Comparison of ENCODE assay signal across 8 cellular contexts in the genomic region with DNA sequence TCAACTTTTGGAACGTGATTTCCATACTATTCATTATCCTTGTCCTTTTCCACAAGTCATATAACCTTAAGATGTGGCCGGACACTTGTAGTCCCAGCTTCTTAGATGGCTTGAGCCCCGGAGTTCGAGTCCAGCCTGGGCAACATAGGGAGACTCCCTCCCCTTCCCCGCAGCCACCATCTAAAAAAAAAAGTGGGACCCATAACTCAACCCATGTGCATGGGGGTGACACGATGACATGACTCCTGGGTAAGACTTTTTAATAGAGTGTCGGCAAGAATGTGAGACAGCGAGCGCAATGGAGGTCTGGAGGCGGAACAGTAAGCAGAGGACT. TPM values are rescaled to one million over a fixed set of nuclear protein-coding genes. Genes with fewer than 3 reads are reported as not detected.
DNase-seq lines count a peak whose midpoint lies in the region; ATAC-seq and TF ChIP-seq lines count a peak whose summit lies in the region.

No MANE protein-coding gene starts in this region.

- H3K4me1 ChIP-seq in psoas muscle, result peaks cover 10% of the 10 kb centered on the region

- TF ChIP-seq CTCF in VCaP (conservative IDR thresholded peaks at IDR 0.05) (no peak), psoas muscle (IDR thresholded peaks at IDR 0.05) (no peak)

- H3K36me3 Mint-ChIP-seq in activated CD4-positive, alpha-beta T cell treated with anti-CD3 and anti-CD28 coated beads, Interleukin-2, amount 10 ng/mL, durations not matched to agents 24 days and 14 days (ENCODE audit: low read depth), result peaks cover 20% of the 10 kb centered on the region

- intact Hi-C loops in activated CD4-positive, alpha-beta T cell treated with anti-CD3 and anti-CD28 coated beads, Interleukin-2, amount 10 ng/mL, durations not matched to agents 24 days and 14 days (cut with micrococcal nuclease), result no loop called here
- intact Hi-C loops in psoas muscle (cut with DNase I), result no loop called here

- DNase-seq in activated CD4-positive, alpha-beta T cell treated with anti-CD3 and anti-CD28 coated beads, Interleukin-2, amount 10 ng/mL, durations not matched to agents 24 days and 14 days, result no peak
- no peak for DNase-seq in activated CD4-positive, alpha-beta T cell treated with anti-CD3 and anti-CD28 coated beads for 48 hours
- peak; percentile 16 for DNase-seq in glomerular endothelial cell (ENCODE audit: extremely low read depth, low read depth, low spot score)
- DNase-seq in psoas muscle, result no peak
- no peak for DNase-seq in DMS153 (lab: John Stamatoyannopoulos, UW)
- DNase-seq in CD1c-positive myeloid dendritic cell (ENCODE audit: extremely low spot score), result no peak

- H3K9me3 Mint-ChIP-seq in activated CD4-positive, alpha-beta T cell treated with anti-CD3 and anti-CD28 coated beads, Interleukin-2, amount 10 ng/mL, durations not matched to agents 24 days and 14 days, result no peaks in the 10 kb centered on the region

- H3K36me3 ChIP-seq in psoas muscle (ENCODE audit: insufficient read depth in 1 of 2, low read depth in 1 of 2), result peaks cover 0 to 52% of the 10 kb centered on the region in 2 donors

- ATAC-seq in psoas muscle (peak; percentile 55 to 71 (median 64)), GM19023 (IDR thresholded peaks at IDR 0.05; ENCODE audit: unreplicated experiment) (no peak)

- peak overlapping the region; percentile 95 for H3K4me3 Mint-ChIP-seq in activated CD4-positive, alpha-beta T cell treated with anti-CD3 and anti-CD28 coated beads, Interleukin-2, amount 10 ng/mL, durations not matched to agents 24 days and 14 days

- no peaks in the 10 kb centered on the region for H3K27me3 Mint-ChIP-seq in activated CD4-positive, alpha-beta T cell treated with anti-CD3 and anti-CD28 coated beads, Interleukin-2, amount 10 ng/mL, durations not matched to agents 24 days and 14 days

- H3K9me3 ChIP-seq in psoas muscle, result no peaks in the 10 kb centered on the region

- peak overlapping the region; percentile 93 for H3K4me3 ChIP-seq in psoas muscle

- H3K27me3 ChIP-seq in psoas muscle (ENCODE audit: insufficient read depth in 3 of 3, low read length in 2 of 3), result no peaks in the 10 kb centered on the region

- H3K27ac Mint-ChIP-seq in activated CD4-positive, alpha-beta T cell treated with anti-CD3 and anti-CD28 coated beads, Interleukin-2, amount 10 ng/mL, durations not matched to agents 24 days and 14 days, result peak overlapping the region; percentile 94

- 3 to 5% (median 4%) methylated on average over 10 of the region's 10 CpGs for WGBS in psoas muscle, 3 donors

- H3K4me1 Mint-ChIP-seq in activated CD4-positive, alpha-beta T cell treated with anti-CD3 and anti-CD28 coated beads, Interleukin-2, amount 10 ng/mL, durations not matched to agents 24 days and 14 days, result peaks cover 28% of the 10 kb centered on the region

- H3K27ac ChIP-seq in VCaP (peak overlapping the region; percentile 74), psoas muscle (peak overlapping the region; percentile 97)

RNA-seq across cellular contexts. Expression of gene MIA3, which starts 25.7 kb away (rescaled TPM):
- total RNA-seq in activated CD4-positive, alpha-beta T cell treated with anti-CD3 and anti-CD28 coated beads, Interleukin-2, amount 10 ng/mL, durations not matched to agents 24 days and 14 days, result 42.2 and 44.2 TPM in 2 replicates
- total RNA-seq in glomerular endothelial cell (35.4 and 38.7 TPM in 2 replicates), psoas muscle (10 to 100 TPM; 45.1 to 62.4 (median 56.1) TPM)
- 10 to 100 TPM; 23.3 to 41.5 (median 29.5) TPM for polyA plus RNA-seq in psoas muscle

RNA-seq across cellular contexts. Expression of gene TAF1A, which starts 53.8 kb away (rescaled TPM):
- total RNA-seq in activated CD4-positive, alpha-beta T cell treated with anti-CD3 and anti-CD28 coated beads, Interleukin-2, amount 10 ng/mL, durations not matched to agents 24 days and 14 days, result 23.1 and 24.4 TPM in 2 replicates
- total RNA-seq in glomerular endothelial cell, result 3.5 and 3.6 TPM in 2 replicates
- total RNA-seq in psoas muscle, result 1 to 10 TPM; 1.9 to 3.2 (median 2.6) TPM
- polyA plus RNA-seq in psoas muscle, result 1 to 10 TPM; 1.2 to 4.9 (median 4.3) TPM
